In genomic region chrX:55056820-55057690, GRCh38 we compare ENCODE assay signal across 8 cellular contexts. TPM values are rescaled to one million over a fixed set of nuclear protein-coding genes. Genes with fewer than 3 reads are reported as not detected.
DNase-seq lines count a peak whose midpoint lies in the region; ATAC-seq and TF ChIP-seq lines count a peak whose summit lies in the region.

No MANE protein-coding gene starts in this region.

- H2AFZ ChIP-seq in Loucy (ENCODE audit: low read length): peak overlapping the region; percentile 60

- ATAC-seq in sciatic nerve (no peak), body of pancreas (no peak)

- 19% methylated on average over 7 of the region's 7 CpGs for WGBS in body of pancreas, 2 donors

- peaks cover 8 to 10% (median 9%) of the 10 kb centered on the region in 10 experiments; a peak in 15 of 20 replicates for H3K4me1 ChIP-seq in BLaER1 treated with 17β-estradiol and CSF1 and Interleukin-3, amounts not matched to agents 10 nM and 100 nM
- H3K4me1 ChIP-seq in Loucy (ENCODE audit: insufficient read depth, low read length, poor library complexity, severe bottlenecking) (peaks cover 5% of the 10 kb centered on the region), body of pancreas (no peaks in the 10 kb centered on the region)

- peaks cover 19% of the 10 kb centered on the region for H3K4me1 Mint-ChIP-seq in activated naive CD4-positive, alpha-beta T cell treated with anti-CD3 and anti-CD28 coated beads, Interleukin-2, amount 10 ng/mL, durations not matched to agents 7 days and 5 days

- H3K27ac ChIP-seq in BLaER1 treated with 17β-estradiol and CSF1 and Interleukin-3, amounts not matched to agents 10 nM and 100 nM: peak overlapping the region in 2 of 11 experiments; percentile 14 to 29; a peak in 2 of 22 replicates
- H3K27ac ChIP-seq in body of pancreas: no peak overlapping the region

- peaks cover 46 to 81% (median 69%) of the 10 kb centered on the region in 11 experiments for H3K27me3 ChIP-seq in BLaER1 treated with 17β-estradiol and CSF1 and Interleukin-3, amounts not matched to agents 10 nM and 100 nM
- no peaks in the 10 kb centered on the region for H3K27me3 ChIP-seq in Loucy (ENCODE audit: insufficient read depth, low read length, poor library complexity, severe bottlenecking)
- no peaks in the 10 kb centered on the region for H3K27me3 ChIP-seq in body of pancreas

- no peak overlapping the region for H3K4me3 ChIP-seq in BLaER1 treated with 17β-estradiol and CSF1 and Interleukin-3, amounts not matched to agents 10 nM and 100 nM
- H3K4me3 ChIP-seq in Loucy (ENCODE audit: low read length, poor library complexity, severe bottlenecking): peak overlapping the region; percentile 52
- H3K4me3 ChIP-seq in body of pancreas: no peak overlapping the region

- no peaks in the 10 kb centered on the region for H3K36me3 ChIP-seq in BLaER1 treated with 17β-estradiol and CSF1 and Interleukin-3, amounts not matched to agents 10 nM and 100 nM
- H3K36me3 ChIP-seq in Loucy (ENCODE audit: insufficient read depth, low read length): no peaks in the 10 kb centered on the region
- H3K36me3 ChIP-seq in body of pancreas (replicated peaks in 1 of 2; ENCODE audit: insufficient read depth in 1 of 2, low read depth in 2 of 2): no peaks in the 10 kb centered on the region

- no peaks in the 10 kb centered on the region for H3K27me3 Mint-ChIP-seq in activated naive CD4-positive, alpha-beta T cell treated with anti-CD3 and anti-CD28 coated beads, Interleukin-2, amount 10 ng/mL, durations not matched to agents 7 days and 5 days

- no peak overlapping the region for H3K4me3 Mint-ChIP-seq in activated naive CD4-positive, alpha-beta T cell treated with anti-CD3 and anti-CD28 coated beads, Interleukin-2, amount 10 ng/mL, durations not matched to agents 7 days and 5 days

- H3K79me2 ChIP-seq in Loucy (ENCODE audit: insufficient read depth, low read length): no peaks in the 10 kb centered on the region

- H3K9ac ChIP-seq in BLaER1 treated with 17β-estradiol and CSF1 and Interleukin-3, amounts not matched to agents 10 nM and 100 nM: no peak overlapping the region
- no peak overlapping the region for H3K9ac ChIP-seq in Loucy (ENCODE audit: low read depth, low read length, poor library complexity, severe bottlenecking)

- H4K20me1 ChIP-seq in BLaER1 treated with 17β-estradiol and CSF1 and Interleukin-3, amounts not matched to agents 10 nM and 100 nM: no peaks in the 10 kb centered on the region; a peak in 1 of 22 replicates
- no peaks in the 10 kb centered on the region for H4K20me1 ChIP-seq in Loucy (ENCODE audit: insufficient read depth, low read length, poor library complexity, severe bottlenecking)

- no peaks in the 10 kb centered on the region for H3K9me2 ChIP-seq in Loucy (replicated peaks; ENCODE audit: low read depth, low read length)

- DNase-seq in activated naive CD4-positive, alpha-beta T cell treated with anti-CD3 and anti-CD28 coated beads, Interleukin-2, amount 10 ng/mL, durations not matched to agents 7 days and 5 days: peak; percentile 29
- peak; percentile 43 to 70 for DNase-seq in lung microvascular endothelial cell (ENCODE audit: low read depth in 2 of 2)
- DNase-seq in NCI-H82 treated with DMSO at 0.1 percent for 48 hours (lab: John Stamatoyannopoulos, UW; ENCODE audit: unreplicated experiment): no peak
- DNase-seq in NOMO-1 treated with DMSO at 0.1 percent for 48 hours (lab: John Stamatoyannopoulos, UW; ENCODE audit: unreplicated experiment): no peak
- no peak for DNase-seq in sciatic nerve (ENCODE audit: low spot score)
- no peak for DNase-seq in body of pancreas

- no peaks in the 10 kb centered on the region for H3K36me3 Mint-ChIP-seq in activated naive CD4-positive, alpha-beta T cell treated with anti-CD3 and anti-CD28 coated beads, Interleukin-2, amount 10 ng/mL, durations not matched to agents 7 days and 5 days

- H3K9me3 Mint-ChIP-seq in activated naive CD4-positive, alpha-beta T cell treated with anti-CD3 and anti-CD28 coated beads, Interleukin-2, amount 10 ng/mL, durations not matched to agents 7 days and 5 days: no peaks in the 10 kb centered on the region

- intact Hi-C loops in sciatic nerve (cut with DNase I) (no loop called here), body of pancreas (cut with DNase I) (loop anchor here (10.0 kb wide), 1 partner anchor 162 kb away; no protein-coding TSS in a partner anchor)

- no peaks in the 10 kb centered on the region for H3F3A ChIP-seq in Loucy (ENCODE audit: low read depth)

- CTCF ChIA-PET in activated naive CD4-positive, alpha-beta T cell treated with anti-CD3 and anti-CD28 coated beads, Interleukin-2, amount 10 ng/mL, durations not matched to agents 7 days and 5 days (lab: Charles Lee): interaction anchor here (0.7 to 1.4 kb wide), 5 partner anchors 12 to 416 kb away, joined by 3 to 13 read pairs (median 3); partner anchors contain the start of gene APEX2

- TF ChIP-seq CTCF in Loucy (conservative IDR thresholded peaks at IDR 0.05; ENCODE audit: low read length) (no peak), body of pancreas (IDR thresholded peaks at IDR 0.05) (no peak)

- TF ChIP-seq POLR2A in body of pancreas (IDR thresholded peaks at IDR 0.05): no peak

- peaks cover 4 to 14% (median 13%) of the 10 kb centered on the region in 11 experiments; a peak in 19 of 22 replicates for H3K9me3 ChIP-seq in BLaER1 treated with 17β-estradiol and CSF1 and Interleukin-3, amounts not matched to agents 10 nM and 100 nM (replicated peaks in 1 of 11)
- H3K9me3 ChIP-seq in Loucy (ENCODE audit: insufficient read depth, low read depth, low read length): no peaks in the 10 kb centered on the region
- no peaks in the 10 kb centered on the region for H3K9me3 ChIP-seq in body of pancreas

- no peak overlapping the region for H3K27ac Mint-ChIP-seq in activated naive CD4-positive, alpha-beta T cell treated with anti-CD3 and anti-CD28 coated beads, Interleukin-2, amount 10 ng/mL, durations not matched to agents 7 days and 5 days

- peak overlapping the region; percentile 6 to 55 (median 26); a peak in 16 of 22 replicates for H3K4me2 ChIP-seq in BLaER1 treated with 17β-estradiol and CSF1 and Interleukin-3, amounts not matched to agents 10 nM and 100 nM
- H3K4me2 ChIP-seq in Loucy (ENCODE audit: low read depth, low read length, poor library complexity, severe bottlenecking): peak overlapping the region; percentile 77

RNA-seq across cellular contexts. Expression of gene PAGE2B, which starts 17.8 kb away (rescaled TPM):
- total RNA-seq in lung microvascular endothelial cell: not detected in 2 replicates
- total RNA-seq in sciatic nerve: not detected
- total RNA-seq in body of pancreas: not detected

RNA-seq across cellular contexts. Expression of gene ALAS2, which starts 26.3 kb away (rescaled TPM):
- total RNA-seq in lung microvascular endothelial cell (not detected in 2 replicates), sciatic nerve (65.2 TPM), body of pancreas (not detected)

RNA-seq across cellular contexts. Expression of gene PAGE2, which starts 31.8 kb away (rescaled TPM):
- total RNA-seq in lung microvascular endothelial cell: not detected in 2 replicates
- total RNA-seq in sciatic nerve: not detected
- total RNA-seq in body of pancreas: not detected

RNA-seq across cellular contexts. Expression of gene APEX2, which starts 56.9 kb away (rescaled TPM):
- total RNA-seq in lung microvascular endothelial cell (5.2 and 5.7 TPM in 2 replicates), sciatic nerve (9.0 TPM), body of pancreas (1 to 10 TPM; 4.3 to 5.2 TPM)

Comparison
In these comparisons a context has a peak if more than half of its experiments do, and no peak if none do; other contexts are left out.
1. DNase-seq: peak in activated naive CD4-positive, alpha-beta T cell treated with anti-CD3 and anti-CD28 coated beads, Interleukin-2, amount 10 ng/mL, durations not matched to agents 7 days and 5 days (single experiment) and lung microvascular endothelial cell (2 of 2); none in NCI-H82 treated with DMSO at 0.1 percent for 48 hours (single experiment), NOMO-1 treated with DMSO at 0.1 percent for 48 hours (single experiment), sciatic nerve (single experiment) and body of pancreas (0 of 4).
2. RNA of gene ALAS2, which starts 26.3 kb away (total RNA-seq): 65.2 TPM in sciatic nerve (single experiment); not detected in lung microvascular endothelial cell and not detected in body of pancreas; every median in the first group is over 10 times any median in the second.